8 cellular contexts compared by ENCODE assay signal in the genomic region with DNA sequence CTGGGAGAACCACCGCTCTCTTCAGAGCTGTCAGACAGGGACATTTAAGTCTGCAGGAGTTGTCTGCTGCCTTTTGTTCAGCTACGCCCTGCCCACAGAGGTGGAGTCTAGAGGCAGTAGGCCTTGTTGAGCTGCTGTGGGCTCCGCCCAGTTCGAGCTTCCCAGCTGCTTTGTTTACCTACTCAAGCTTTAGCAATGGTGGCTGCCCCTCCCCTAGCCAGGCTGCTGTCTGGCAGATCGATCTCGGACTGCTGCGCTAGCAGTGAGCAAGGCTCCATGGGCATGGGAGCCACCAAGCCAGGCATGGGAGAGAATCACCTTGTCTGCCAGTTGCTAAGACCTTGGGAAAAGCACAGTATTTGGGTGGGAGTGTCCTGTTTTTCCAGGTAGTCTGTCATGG.
A peak's percentile ranks its signal among the peaks of the same experiment; 100 is the strongest.
DNase-seq lines count a peak whose midpoint lies in the region; ATAC-seq and TF ChIP-seq lines count a peak whose summit lies in the region.
"Not testable (repeated sequence)": the region's sequence is repeated elsewhere in the genome, so short reads cannot be mapped to it uniquely, and the experiment has no call there.

No MANE protein-coding gene starts in this region.

- H3F3A ChIP-seq in GM23338 (replicated peaks; ENCODE audit: low read depth) = not testable (repeated sequence)

- not testable (repeated sequence) for H3K27ac Mint-ChIP-seq in GM23338, nephron progenitor cell

- not testable (repeated sequence) for H3K27me3 Mint-ChIP-seq in GM23338 (ENCODE audit: insufficient read depth, low read depth, poor library complexity)
- H3K27me3 Mint-ChIP-seq in nephron progenitor cell (ENCODE audit: low read depth, poor library complexity) = peaks cover 19% of the 10 kb centered on the region

- peak; percentile 6 for DNase-seq in COLO668 (lab: John Stamatoyannopoulos, UW; ENCODE audit: unreplicated experiment)
- DNase-seq in GM23338 (ENCODE audit: low spot score) = peak; percentile 49
- peak; percentile 53 to 83 (median 66) for DNase-seq in NCI-H1417 (lab: John Stamatoyannopoulos, UW)
- DNase-seq in NCI-H345 treated with DMSO at 0.1 percent for 48 hours (lab: John Stamatoyannopoulos, UW; ENCODE audit: unreplicated experiment) = peak; percentile 14
- DNase-seq in NCI-H82 (lab: John Stamatoyannopoulos, UW) = peak; percentile 30
- peak; percentile 80 for DNase-seq in ecto neural progenitor cell (ENCODE audit: low spot score)
- DNase-seq in nephron progenitor cell = peak; percentile 19

- H3K4me3 Mint-ChIP-seq in GM23338, nephron progenitor cell: not testable (repeated sequence)

- not testable (repeated sequence) for H3K27ac ChIP-seq in GM23338 (ENCODE audit: low read depth)

- H3K4me1 ChIP-seq in GM23338 (ENCODE audit: insufficient read depth) = not testable (repeated sequence)

- H3K4me3 ChIP-seq in GM23338 = not testable (repeated sequence)
- peak overlapping the region; percentile 1 for H3K4me3 ChIP-seq in iPS-11a (ENCODE audit: low read depth, low read length)

- not testable (repeated sequence) for H3K27me3 ChIP-seq in GM23338 (ENCODE audit: insufficient read depth)

- H3K79me2 ChIP-seq in GM23338 (replicated peaks; ENCODE audit: insufficient read depth) = not testable (repeated sequence)

- H3K9me2 ChIP-seq in GM23338 (ENCODE audit: insufficient read depth) = not testable (repeated sequence)

- not testable (repeated sequence) for H3K36me3 ChIP-seq in GM23338 (ENCODE audit: insufficient read depth)

- ATAC-seq in GM23338 = peak; percentile 70

- H3K9me3 Mint-ChIP-seq in GM23338 = not testable (repeated sequence)
- H3K9me3 Mint-ChIP-seq in nephron progenitor cell = peaks cover 28% of the 10 kb centered on the region

- H3K36me3 Mint-ChIP-seq in GM23338 (ENCODE audit: low read depth); nephron progenitor cell (ENCODE audit: low read depth): not testable (repeated sequence)

- not testable (repeated sequence) for H3K4me2 ChIP-seq in GM23338

- H2AFZ ChIP-seq in GM23338 = not testable (repeated sequence)

- TF ChIP-seq CTCF in GM23338 (conservative IDR thresholded peaks at IDR 0.05; ENCODE audit: low read depth in 2 of 2); nephron progenitor cell (IDR thresholded peaks at IDR 0.05): not testable (repeated sequence)

- not testable (repeated sequence) for H4K20me1 ChIP-seq in GM23338 (replicated peaks; ENCODE audit: insufficient read depth)

- not testable (repeated sequence) for H3K4me1 Mint-ChIP-seq in GM23338, nephron progenitor cell

Comparison
In these comparisons a context has a peak if more than half of its experiments do, and no peak if none do; other contexts are left out.
1. DNase-seq: peak in every context shown above with its lines; median percentile 80 in ecto neural progenitor cell; 66 in NCI-H1417; 49 in GM23338; 30 in NCI-H82; 19 in nephron progenitor cell; 14 in NCI-H345 treated with DMSO at 0.1 percent for 48 hours; 6 in COLO668.